12 cellular contexts compared by ENCODE assay signal in genomic region chr7:151460474-151460855, GRCh38. TPM values are rescaled to one million over a fixed set of nuclear protein-coding genes. Genes with fewer than 3 reads are reported as not detected.
DNase-seq lines count a peak whose midpoint lies in the region; ATAC-seq, FAIRE-seq and TF ChIP-seq lines count a peak whose summit lies in the region.
"Had no signal": no experiment of that assay in that cellular context is flagged by ENCODE, and none has a peak within 500 bp of the region (broad histone marks: within the 10 kb centered on the region; RNA-seq: fewer than 3 reads in every experiment).

No MANE protein-coding gene starts in this region.

- no peak for FAIRE-seq in astrocyte (lab: Jason Lieb, UNC)

- peaks cover 9% of the 10 kb centered on the region for H3K9me3 Mint-ChIP-seq in astrocyte (ENCODE audit: unreplicated experiment)
- H3K9me3 Mint-ChIP-seq in progenitor cell of endocrine pancreas (ENCODE audit: low read depth): peaks cover 24% of the 10 kb centered on the region

- H3K4me3 ChIP-seq in BE2C (ENCODE audit: low read depth, low read length): 0 out of 2 replicates have a peak overlapping the region, but pooled peaks have one; percentile 38
- H3K4me3 ChIP-seq in astrocyte (ENCODE audit: insufficient read depth, low read depth, low read length): peak overlapping the region; percentile 34
- peak overlapping the region; percentile 51 for H3K4me3 ChIP-seq in left ventricle myocardium inferior
- no peak overlapping the region for H3K4me3 ChIP-seq in brain microvascular endothelial cell (ENCODE audit: low read depth, low read length)
- H3K4me3 ChIP-seq: SK-N-MC had no signal

- no peaks in the 10 kb centered on the region for H3K79me2 ChIP-seq in astrocyte (ENCODE audit: insufficient read depth, low read length)

- peak overlapping the region; percentile 85 for H3K27ac Mint-ChIP-seq in astrocyte (ENCODE audit: unreplicated experiment)
- H3K27ac Mint-ChIP-seq in progenitor cell of endocrine pancreas: peak overlapping the region; percentile 97
- H3K27ac Mint-ChIP-seq: stimulated activated effector memory CD8-positive, alpha-beta T cell treated with anti-CD3 and anti-CD28 coated beads, Interleukin-12 subunit alpha, Interleukin-12 subunit beta, amount 100 ng/mL, for 72 hours had no signal

- peak overlapping the region; percentile 40 for H3K9ac ChIP-seq in astrocyte (ENCODE audit: low read length)

- DNase-seq in BE2C: no peak
- DNase-seq in astrocyte (ENCODE audit: low read depth): no peak
- peak; percentile 34 for DNase-seq in left ventricle myocardium inferior
- no peak for DNase-seq in progenitor cell of endocrine pancreas (ENCODE audit: low spot score, unreplicated experiment)
- no peak for DNase-seq in KG1 (lab: John Stamatoyannopoulos, UW)
- DNase-seq in brain microvascular endothelial cell: no peak
- DNase-seq in NCI-H82 (lab: John Stamatoyannopoulos, UW): no peak
- DNase-seq: activated T-cell treated with anti-CD3 and anti-CD28 coated beads, Interleukin-2, amount 50 U/mL, for 1 hour; NCI-H1092 treated with DMSO at 0.1 percent for 48 hours had no signal

- TF ChIP-seq CTCF in BE2C (IDR thresholded peaks at IDR 0.05; ENCODE audit: low read depth, low read length) (no peak), astrocyte (IDR thresholded peaks at IDR 0.05; ENCODE audit: insufficient read depth, low read depth, low read length) (no peak), left ventricle myocardium inferior (IDR thresholded peaks at IDR 0.05; ENCODE audit: borderline replicate concordance) (no peak), progenitor cell of endocrine pancreas (IDR thresholded peaks at IDR 0.05; ENCODE audit: unreplicated experiment) (no peak), brain microvascular endothelial cell (IDR thresholded peaks at IDR 0.05; ENCODE audit: low read depth, low read length, missing control alignments) (no peak)

- in situ Hi-C loops in brain microvascular endothelial cell (cut with HindIII; ENCODE audit: low pct_ligation_motif_present, low sequenced_read_pairs): no loop called here

- H3K4me3 Mint-ChIP-seq in astrocyte (ENCODE audit: unreplicated experiment) (no peak overlapping the region), progenitor cell of endocrine pancreas (ENCODE audit: low read depth) (peak overlapping the region; percentile 40)
- H3K4me3 Mint-ChIP-seq: stimulated activated effector memory CD8-positive, alpha-beta T cell treated with anti-CD3 and anti-CD28 coated beads, Interleukin-12 subunit alpha, Interleukin-12 subunit beta, amount 100 ng/mL, for 72 hours had no signal

- H3K9me3 ChIP-seq in BE2C (peaks cover 3% of the 10 kb centered on the region; the same call in 1 of the 2 replicates), astrocyte (ENCODE audit: insufficient read depth, low read depth, low read length) (peaks cover 15% of the 10 kb centered on the region), left ventricle myocardium inferior (replicated peaks) (peaks cover 15% of the 10 kb centered on the region)

- peak overlapping the region; percentile 8 for H3K27ac ChIP-seq in astrocyte (ENCODE audit: low read depth, low read length)
- H3K27ac ChIP-seq in left ventricle myocardium inferior (replicated peaks): peak overlapping the region; percentile 93
- H3K27ac ChIP-seq in brain microvascular endothelial cell: no peak overlapping the region
- H3K27ac ChIP-seq: SK-N-MC had no signal

- H3K36me3 ChIP-seq in BE2C (peaks cover 8% of the 10 kb centered on the region), astrocyte (ENCODE audit: insufficient read depth, low read length) (peaks cover 15% of the 10 kb centered on the region), left ventricle myocardium inferior (peaks cover 15% of the 10 kb centered on the region), brain microvascular endothelial cell (replicated peaks) (peaks cover 12% of the 10 kb centered on the region)

- intact Hi-C loops in left ventricle myocardium inferior (cut with micrococcal nuclease): loop anchor here (5.0 kb wide), 1 partner anchor 62 kb away; no protein-coding TSS in a partner anchor

- H3K27me3 ChIP-seq in BE2C (no peaks in the 10 kb centered on the region), astrocyte (ENCODE audit: insufficient read depth, low read length) (no peaks in the 10 kb centered on the region), left ventricle myocardium inferior (ENCODE audit: low read depth) (no peaks in the 10 kb centered on the region), brain microvascular endothelial cell (replicated peaks) (no peaks in the 10 kb centered on the region)

- H3K36me3 Mint-ChIP-seq in astrocyte (ENCODE audit: low read depth, unreplicated experiment) (peaks cover 37% of the 10 kb centered on the region), progenitor cell of endocrine pancreas (ENCODE audit: insufficient read depth) (peaks cover 33% of the 10 kb centered on the region)

- H3K4me2 ChIP-seq in astrocyte (ENCODE audit: low read length): peak overlapping the region; percentile 82

- peaks cover 10% of the 10 kb centered on the region for H3K27me3 Mint-ChIP-seq in astrocyte (ENCODE audit: low read depth, unreplicated experiment)
- H3K27me3 Mint-ChIP-seq in progenitor cell of endocrine pancreas: peaks cover 8% of the 10 kb centered on the region

- ATAC-seq in HG02763 (IDR thresholded peaks at IDR 0.05; ENCODE audit: unreplicated experiment): no peak
- ATAC-seq: stimulated activated effector memory CD8-positive, alpha-beta T cell treated with anti-CD3 and anti-CD28 coated beads, Interleukin-12 subunit alpha, Interleukin-12 subunit beta, amount 100 ng/mL, for 72 hours had no signal

- peaks cover 5% of the 10 kb centered on the region; the same call in 1 of the 2 replicates for H3K4me1 ChIP-seq in BE2C
- peaks cover 14% of the 10 kb centered on the region for H3K4me1 ChIP-seq in astrocyte (ENCODE audit: insufficient read depth, low read length)
- peaks cover 34% of the 10 kb centered on the region for H3K4me1 ChIP-seq in left ventricle myocardium inferior

- no peak overlapping the region for H2AFZ ChIP-seq in astrocyte (ENCODE audit: low read depth, low read length)

- peaks cover 21% of the 10 kb centered on the region for H3K4me1 Mint-ChIP-seq in astrocyte (ENCODE audit: low read depth, unreplicated experiment)
- peaks cover 16% of the 10 kb centered on the region for H3K4me1 Mint-ChIP-seq in progenitor cell of endocrine pancreas (ENCODE audit: low read depth)

- H4K20me1 ChIP-seq in astrocyte (ENCODE audit: insufficient read depth, low read length): no peaks in the 10 kb centered on the region

RNA-seq across cellular contexts. Expression of gene CRYGN, which starts 20.5 kb away (rescaled TPM):
- not detected for polyA plus RNA-seq in BE2C (2012; ENCODE audit: insufficient read depth, insufficient read length, low read depth)
- total RNA-seq in astrocyte (not detected in 2 replicates), left ventricle myocardium inferior (0.41 TPM), progenitor cell of endocrine pancreas (2.5 and 3.2 TPM in 2 replicates)

RNA-seq across cellular contexts. Expression of gene WDR86, which starts 50.6 kb away (rescaled TPM):
- 3.4 TPM for polyA plus RNA-seq in BE2C (2012; ENCODE audit: insufficient read depth, insufficient read length, low read depth)
- 2.5 and 3.6 TPM in 2 replicates for total RNA-seq in astrocyte
- 0.16 TPM for total RNA-seq in left ventricle myocardium inferior
- 80.6 and 82.9 TPM in 2 replicates for total RNA-seq in progenitor cell of endocrine pancreas

RNA-seq across cellular contexts. Expression of gene RHEB, which starts 59.2 kb away (rescaled TPM):
- 88.3 TPM for polyA plus RNA-seq in BE2C (2012; ENCODE audit: insufficient read depth, insufficient read length, low read depth)
- total RNA-seq in astrocyte (131 and 143 TPM in 2 replicates), left ventricle myocardium inferior (113 TPM), progenitor cell of endocrine pancreas (71.7 and 78.8 TPM in 2 replicates)

Comparison
In these comparisons a context has a peak if more than half of its experiments do, and no peak if none do; other contexts are left out.
1. RNA of gene WDR86, which starts 50.6 kb away (total RNA-seq): 80.6 to 82.9 TPM in progenitor cell of endocrine pancreas; 2.5 to 3.6 TPM in astrocyte and 0.16 TPM in left ventricle myocardium inferior (single experiment); every median in the first group is over 10 times any median in the second.